8 cellular contexts compared by ENCODE assay signal in genomic region chr15:99014803-99015676, GRCh38. TPM values are rescaled to one million over a fixed set of nuclear protein-coding genes. Genes with fewer than 3 reads are reported as not detected.
DNase-seq lines count a peak whose midpoint lies in the region; ATAC-seq, FAIRE-seq and TF ChIP-seq lines count a peak whose summit lies in the region.

No MANE protein-coding gene starts in this region.

- H3K9me3 ChIP-seq in colonic mucosa = no peaks in the 10 kb centered on the region

- H3K27ac ChIP-seq in colonic mucosa = no peak overlapping the region

- no peaks in the 10 kb centered on the region for H3K27me3 ChIP-seq in colonic mucosa

- no peaks in the 10 kb centered on the region for H3K36me3 ChIP-seq in colonic mucosa

- no peak for FAIRE-seq in HTR-8/SVneo (lab: Jason Lieb, UNC)

- peak overlapping the region; percentile 76; the same call in 1 of the 2 replicates for H3K4me3 ChIP-seq in GM08714 (ENCODE audit: low read length)
- peak overlapping the region; percentile 66 for H3K4me3 ChIP-seq in colonic mucosa
- H3K4me3 ChIP-seq in lower leg skin (ENCODE audit: low read depth, poor library complexity, severe bottlenecking) = peak overlapping the region; percentile 36

- TF ChIP-seq POLR2A in lower leg skin (IDR thresholded peaks at IDR 0.05) = no peak

- peak; percentile 94 for ATAC-seq in GM21526 (IDR thresholded peaks at IDR 0.05; ENCODE audit: low FRiP score, unreplicated experiment)

- peaks cover 4% of the 10 kb centered on the region for H3K4me1 ChIP-seq in colonic mucosa

- intact Hi-C loops in colonic mucosa (cut with DNase I) (no loop called here), lower leg skin (cut with DNase I; ENCODE audit: low total_unique reads) (no loop called here)

- DNase-seq in HPDE6-E6E7 (ENCODE audit: extremely low spot score) (peak; percentile 66), SW480 (ENCODE audit: low spot score) (peak; percentile 80), colonic mucosa (peak; percentile 57), lower leg skin (ENCODE audit: low spot score in 2 of 2) (peak; percentile 29 to 90), HTR-8/SVneo (ENCODE audit: insufficient read length, low spot score) (no peak)
- peak; percentile 12 to 17 for DNase-seq in stimulated activated CD8-positive, alpha-beta memory T cell treated with anti-CD3 and anti-CD28 coated beads, Interleukin-7, amount 100 ng/mL, for 48 hours (ENCODE audit: extremely low read depth in 1 of 2, low read depth in 1 of 2)

- no peak for TF ChIP-seq CTCF in colonic mucosa (IDR thresholded peaks at IDR 0.05)
- no peak for TF ChIP-seq CTCF in lower leg skin (IDR thresholded peaks at IDR 0.05)

- 4% methylated on average over 30 to 51 of the region's 92 CpGs for WGBS in lower leg skin, 2 donors

- peak overlapping the region in 1 of 2 donors; percentile 19 for H3K9ac ChIP-seq in colonic mucosa (ENCODE audit: low read depth in 2 of 2, low read length in 2 of 2)

RNA-seq across cellular contexts. Expression of gene PGPEP1L, which starts 7.4 kb away (rescaled TPM):
- total RNA-seq in colonic mucosa (not detected), lower leg skin (not detected)
